Comparison of ENCODE assay signal across 1 cellular context in genomic region chr14:22384167-22384549, GRCh38.
TF ChIP-seq lines count a peak whose summit lies in the region.

No MANE protein-coding gene starts in this region.

TF ChIP-seq in HepG2, 621 proteins besides CTCF, POLR2A, EP300 and RAD21 (continued from another document):
- TF ChIP-seq NFE2 (CRISPR knock-in tag; IDR thresholded peaks at IDR 0.05) (no peak), ZSCAN25 (CRISPR knock-in tag; IDR thresholded peaks at IDR 0.05) (no peak), ZNF256 (CRISPR knock-in tag; conservative IDR thresholded peaks at IDR 0.05) (no peak), E2F2 (CRISPR knock-in tag; IDR thresholded peaks at IDR 0.05; ENCODE audit: borderline replicate concordance) (no peak), CHD4 (IDR thresholded peaks at IDR 0.05; ENCODE audit: borderline replicate concordance, low read length) (no peak), HNRNPL (IDR thresholded peaks at IDR 0.05; ENCODE audit: low read depth, low read length) (no peak)
